In genomic region chr4:41611881-41612871, GRCh38 we compare ENCODE assay signal across 8 cellular contexts.
A peak's percentile ranks its signal among the peaks of the same experiment; 100 is the strongest.
DNase-seq lines count a peak whose midpoint lies in the region; ATAC-seq, FAIRE-seq and TF ChIP-seq lines count a peak whose summit lies in the region.

No MANE protein-coding gene starts in this region.

- peaks cover 47% of the 10 kb centered on the region for H3K4me1 Mint-ChIP-seq in HFFc6 (ENCODE audit: low read depth)

- H3K4me1 ChIP-seq in small intestine (ENCODE audit: control insufficient read depth in 2 of 2, insufficient read depth in 1 of 2, low read depth in 1 of 2, low read length in 1 of 2): peaks cover 0 to 5% of the 10 kb centered on the region in 2 donors

- ATAC-seq in HG03439 (IDR thresholded peaks at IDR 0.05; ENCODE audit: unreplicated experiment) (no peak), HG03139 (IDR thresholded peaks at IDR 0.05; ENCODE audit: unreplicated experiment) (no peak), GM21786 (IDR thresholded peaks at IDR 0.05; ENCODE audit: unreplicated experiment) (no peak)

- DNase-seq in HFFc6 (no peak), astrocyte of the spinal cord (ENCODE audit: low read depth, low spot score) (peak; percentile 70), inferior parietal cortex (ENCODE audit: extremely low spot score) (peak; percentile 83), small intestine (peak; percentile 24), NOMO-1 (lab: John Stamatoyannopoulos, UW; ENCODE audit: unreplicated experiment in 2 of 2) (no peak)

- H3K27ac ChIP-seq in small intestine (ENCODE audit: low read depth in 1 of 2, low read length in 1 of 2): no peak overlapping the region

- H3K36me3 Mint-ChIP-seq in HFFc6 (ENCODE audit: low read depth): peaks cover 17% of the 10 kb centered on the region; the same call in 1 of the 2 replicates

- TF ChIP-seq CTCF in HFFc6 (IDR thresholded peaks at IDR 0.05) (no peak), astrocyte of the spinal cord (IDR thresholded peaks at IDR 0.05; ENCODE audit: low read depth, low read length) (no peak)

- WGBS in small intestine, 3 donors: 29 to 37% (median 36%) methylated on average over 14 of the region's 14 CpGs

- H3K4me3 Mint-ChIP-seq in HFFc6: peak overlapping the region; percentile 86; the same call in 1 of the 2 replicates

- H3K9me3 Mint-ChIP-seq in HFFc6: no peaks in the 10 kb centered on the region

- H3K9me3 ChIP-seq in small intestine (ENCODE audit: control insufficient read depth, low read depth): no peaks in the 10 kb centered on the region

- peak overlapping the region; percentile 73; the same call in 1 of the 2 replicates for H3K27ac Mint-ChIP-seq in HFFc6

- in situ Hi-C loops in astrocyte of the spinal cord (cut with HindIII; ENCODE audit: low sequenced_read_pairs): no loop called here

- H3K36me3 ChIP-seq in small intestine (ENCODE audit: control insufficient read depth in 2 of 2, insufficient read depth in 2 of 2, low read length in 2 of 2): no peaks in the 10 kb centered on the region

- no peak for FAIRE-seq in small intestine (lab: Jason Lieb, UNC)

- no peaks in the 10 kb centered on the region for H3K27me3 ChIP-seq in small intestine (ENCODE audit: control insufficient read depth in 2 of 2, insufficient read depth in 2 of 2, low read length in 2 of 2)

- no peak overlapping the region for H3K4me3 ChIP-seq in astrocyte of the spinal cord (ENCODE audit: low read depth, low read length)
- H3K4me3 ChIP-seq in small intestine (ENCODE audit: low read depth in 1 of 2, low read length in 2 of 2): no peak overlapping the region

- H3K27me3 Mint-ChIP-seq in HFFc6 (ENCODE audit: insufficient read depth): peaks cover 10% of the 10 kb centered on the region; the same call in 1 of the 2 replicates

Comparison
In these comparisons a context has a peak if more than half of its experiments do, and no peak if none do; other contexts are left out.
1. DNase-seq: peak in astrocyte of the spinal cord (single experiment), inferior parietal cortex (single experiment) and small intestine (single experiment); none in HFFc6 (single experiment) and NOMO-1 (0 of 2).